ENCODE assay signal across 10 cellular contexts in genomic region chr14:65228436-65228835, GRCh38.
A peak's percentile ranks its signal among the peaks of the same experiment; 100 is the strongest.
DNase-seq lines count a peak whose midpoint lies in the region; ATAC-seq and TF ChIP-seq lines count a peak whose summit lies in the region.
"Had no signal": no experiment of that assay in that cellular context is flagged by ENCODE, and none has a peak within 500 bp of the region (broad histone marks: within the 10 kb centered on the region; RNA-seq: fewer than 3 reads in every experiment).

No MANE protein-coding gene starts in this region.

- TF ChIP-seq CTCF in OCI-LY7 (conservative IDR thresholded peaks at IDR 0.05; ENCODE audit: low read length) (no peak), MCF 10A (IDR thresholded peaks at IDR 0.05; ENCODE audit: unreplicated experiment) (no peak)

- H3K4me1 ChIP-seq in OCI-LY7 (ENCODE audit: insufficient read depth, low read length, poor library complexity, severe bottlenecking), result peaks cover 67% of the 10 kb centered on the region

- no peaks in the 10 kb centered on the region for H3K79me2 ChIP-seq in OCI-LY7 (ENCODE audit: insufficient read depth, low read depth, low read length)

- H3K4me1 Mint-ChIP-seq in T-helper 1 cell treated with Interleukin-12 subunit alpha and Interleukin-12 subunit beta and Interleukin-4 antibody, amounts not matched to agents 30 μg/mL and 1 μg/mL, for 36 hours (ENCODE audit: low read depth), result peaks cover 54% of the 10 kb centered on the region
- peaks cover 69% of the 10 kb centered on the region for H3K4me1 Mint-ChIP-seq in stimulated activated memory B cell treated with anti-CD40 and anti-IgM and Interleukin-4, amounts not matched to agents 10 μg/mL and 1 μg/mL and 100 μg/mL, for 72 hours
- peaks cover 29% of the 10 kb centered on the region for H3K4me1 Mint-ChIP-seq in MCF 10A (ENCODE audit: insufficient read depth, unreplicated experiment)

- H3K9me2 ChIP-seq in OCI-LY7 (ENCODE audit: insufficient read depth, low read length), result no peaks in the 10 kb centered on the region

- peak overlapping the region; percentile 71 for H3K4me2 ChIP-seq in OCI-LY7 (ENCODE audit: low read length)

- H4K20me1 ChIP-seq in OCI-LY7 (ENCODE audit: insufficient read depth, low read length), result no peaks in the 10 kb centered on the region

- no peaks in the 10 kb centered on the region for H3K36me3 ChIP-seq in OCI-LY7 (ENCODE audit: insufficient read depth, low read length)
- H3K36me3 ChIP-seq: adrenal gland had no signal

- H3K4me3 ChIP-seq in OCI-LY7 (ENCODE audit: low read depth, low read length, poor library complexity, severe bottlenecking), result peak overlapping the region; percentile 52
- H3K4me3 ChIP-seq: adrenal gland had no signal

- no peaks in the 10 kb centered on the region for H3K9me3 Mint-ChIP-seq in T-helper 1 cell treated with Interleukin-12 subunit alpha and Interleukin-12 subunit beta and Interleukin-4 antibody, amounts not matched to agents 30 μg/mL and 1 μg/mL, for 36 hours
- H3K9me3 Mint-ChIP-seq in stimulated activated memory B cell treated with anti-CD40 and anti-IgM and Interleukin-4, amounts not matched to agents 10 μg/mL and 1 μg/mL and 100 μg/mL, for 72 hours, result no peaks in the 10 kb centered on the region
- H3K9me3 Mint-ChIP-seq in MCF 10A (ENCODE audit: unreplicated experiment), result no peaks in the 10 kb centered on the region

- no peak overlapping the region for H2AFZ ChIP-seq in OCI-LY7 (ENCODE audit: low read length)

- DNase-seq in T-helper 1 cell, result no peak
- DNase-seq in OCI-LY7 (ENCODE audit: low spot score), result peak; percentile 88
- DNase-seq in DMS 273 (lab: John Stamatoyannopoulos, UW; ENCODE audit: unreplicated experiment), result no peak
- no peak for DNase-seq in MCF 10A (ENCODE audit: unreplicated experiment)
- DNase-seq in activated CD8-positive, alpha-beta memory T cell treated with anti-CD3 and anti-CD28 coated beads, Interleukin-2, amount 50 U/mL, for 4 hours, result no peak
- DNase-seq: adrenal gland had no signal

- H3K9me3 ChIP-seq in OCI-LY7 (ENCODE audit: low read length), result no peaks in the 10 kb centered on the region
- H3K9me3 ChIP-seq: adrenal gland had no signal

- BruUV-seq in OCI-LY7 (replicated peaks; lab: Mats Ljungman, UMichigan) (no TSS peak), MCF 10A (replicated peaks; lab: Mats Ljungman, UMichigan) (no TSS peak)

- intact Hi-C loops in OCI-LY7 (cut with micrococcal nuclease; ENCODE audit: unreplicated experiment) (loop anchor here (5.0 to 10.0 kb wide), 3 partner anchors 74 to 376 kb away; no protein-coding TSS in a partner anchor), MCF 10A (cut with micrococcal nuclease) (no loop called here)

- H3K27ac Mint-ChIP-seq in T-helper 1 cell treated with Interleukin-12 subunit alpha and Interleukin-12 subunit beta and Interleukin-4 antibody, amounts not matched to agents 30 μg/mL and 1 μg/mL, for 36 hours, result peak overlapping the region; percentile 97
- peak overlapping the region; percentile 96 for H3K27ac Mint-ChIP-seq in stimulated activated memory B cell treated with anti-CD40 and anti-IgM and Interleukin-4, amounts not matched to agents 10 μg/mL and 1 μg/mL and 100 μg/mL, for 72 hours
- H3K27ac Mint-ChIP-seq in MCF 10A (ENCODE audit: low read depth, unreplicated experiment), result no peak overlapping the region

- POLR2A ChIA-PET in OCI-LY7 (lab: Charles Lee), result interaction anchor here (0.6 to 2.7 kb wide), 12 partner anchors 21 to 416 kb away, joined by 3 to 15 read pairs (median 3); partner anchors contain the start of gene FUT8
- POLR2A ChIA-PET in MCF 10A (lab: Yijun Ruan, JAX), result interaction anchor here (2.4 kb wide), 1 partner anchor 184 kb away, joined by 13 read pairs; the partner anchor contains the start of gene FUT8

- ATAC-seq in HG02840 (IDR thresholded peaks at IDR 0.05; ENCODE audit: low FRiP score, unreplicated experiment), result peak; percentile 91
- ATAC-seq in stimulated activated memory B cell treated with anti-CD40 and anti-IgM and Interleukin-4, amounts not matched to agents 10 μg/mL and 1 μg/mL and 100 μg/mL, for 72 hours, result peak; percentile 97

- CTCF ChIA-PET in OCI-LY7 (lab: Charles Lee; ENCODE audit: unreplicated experiment), result no interaction called here
- CTCF ChIA-PET in MCF 10A (lab: Yijun Ruan, JAX), result interaction anchor here (0.6 kb wide), 1 partner anchor 1236 kb away, joined by 3 read pairs; no protein-coding TSS in a partner anchor

- peak overlapping the region; percentile 52 for H3K27ac ChIP-seq in OCI-LY7 (ENCODE audit: low read depth, low read length, poor library complexity, severe bottlenecking)
- H3K27ac ChIP-seq: 22Rv1, adrenal gland had no signal

- H3K36me3 Mint-ChIP-seq in T-helper 1 cell treated with Interleukin-12 subunit alpha and Interleukin-12 subunit beta and Interleukin-4 antibody, amounts not matched to agents 30 μg/mL and 1 μg/mL, for 36 hours (ENCODE audit: low read depth), result no peaks in the 10 kb centered on the region
- peaks cover 4% of the 10 kb centered on the region for H3K36me3 Mint-ChIP-seq in stimulated activated memory B cell treated with anti-CD40 and anti-IgM and Interleukin-4, amounts not matched to agents 10 μg/mL and 1 μg/mL and 100 μg/mL, for 72 hours
- no peaks in the 10 kb centered on the region for H3K36me3 Mint-ChIP-seq in MCF 10A (ENCODE audit: insufficient read depth, unreplicated experiment)

- H3K27me3 Mint-ChIP-seq in T-helper 1 cell treated with Interleukin-12 subunit alpha and Interleukin-12 subunit beta and Interleukin-4 antibody, amounts not matched to agents 30 μg/mL and 1 μg/mL, for 36 hours (ENCODE audit: low read depth), result no peaks in the 10 kb centered on the region
- H3K27me3 Mint-ChIP-seq in stimulated activated memory B cell treated with anti-CD40 and anti-IgM and Interleukin-4, amounts not matched to agents 10 μg/mL and 1 μg/mL and 100 μg/mL, for 72 hours, result no peaks in the 10 kb centered on the region
- H3K27me3 Mint-ChIP-seq in MCF 10A (ENCODE audit: insufficient read depth, unreplicated experiment), result no peaks in the 10 kb centered on the region

- peak overlapping the region; percentile 41 for H3K4me3 Mint-ChIP-seq in T-helper 1 cell treated with Interleukin-12 subunit alpha and Interleukin-12 subunit beta and Interleukin-4 antibody, amounts not matched to agents 30 μg/mL and 1 μg/mL, for 36 hours
- peak overlapping the region; percentile 68 for H3K4me3 Mint-ChIP-seq in stimulated activated memory B cell treated with anti-CD40 and anti-IgM and Interleukin-4, amounts not matched to agents 10 μg/mL and 1 μg/mL and 100 μg/mL, for 72 hours
- H3K4me3 Mint-ChIP-seq in MCF 10A (ENCODE audit: unreplicated experiment), result no peak overlapping the region
